9 cellular contexts compared by ENCODE assay signal in genomic region chr7:100489824-100490223, GRCh38. TPM values are rescaled to one million over a fixed set of nuclear protein-coding genes. Genes with fewer than 3 reads are reported as not detected.
A peak's percentile ranks its signal among the peaks of the same experiment; 100 is the strongest.
DNase-seq lines count a peak whose midpoint lies in the region; ATAC-seq, FAIRE-seq and TF ChIP-seq lines count a peak whose summit lies in the region.
"Had no signal": no experiment of that assay in that cellular context is flagged by ENCODE, and none has a peak within 500 bp of the region (broad histone marks: within the 10 kb centered on the region; RNA-seq: fewer than 3 reads in every experiment).

No MANE protein-coding gene starts in this region.

- no peak for TF ChIP-seq EP300 in K562 (IDR thresholded peaks at IDR 0.05; ENCODE audit: low read length)

- no peaks in the 10 kb centered on the region for H3K27me3 ChIP-seq in K562 (ENCODE audit: control insufficient read depth in 2 of 2, insufficient read depth in 2 of 2, low read length in 2 of 2)

- peaks cover 4 to 59% of the 10 kb centered on the region in 2 experiments; a peak in 3 of 5 replicates for H3K4me1 ChIP-seq in K562 (replicated peaks in 1 of 2; ENCODE audit: control insufficient read depth in 2 of 2, insufficient read depth in 2 of 2, low read length in 2 of 2)

- peak; percentile 86 for ATAC-seq in K562
- ATAC-seq in HG02938 (IDR thresholded peaks at IDR 0.05; ENCODE audit: unreplicated experiment) = no peak
- ATAC-seq in HG03354 (IDR thresholded peaks at IDR 0.05; ENCODE audit: poor library complexity, severe bottlenecking, unreplicated experiment) = no peak
- ATAC-seq in HG02642 (IDR thresholded peaks at IDR 0.05; ENCODE audit: poor library complexity, unreplicated experiment) = no peak

- H3K9me1 ChIP-seq in K562 (ENCODE audit: control insufficient read depth, insufficient read depth, low read length) = no peaks in the 10 kb centered on the region

- in situ Hi-C loops in K562 (cut with MboI) = no loop called here

- no peak for TF ChIP-seq RAD21 in K562 (CRISPR knock-in tag; conservative IDR thresholded peaks at IDR 0.05 in 1 of 2, IDR thresholded peaks at IDR 0.05 in 1 of 2)

- H3K4me2 ChIP-seq in K562 (ENCODE audit: insufficient read depth, low read length) = no peak overlapping the region

- H3K36me3 ChIP-seq in K562 (ENCODE audit: control insufficient read depth, insufficient read depth, low read length) = no peaks in the 10 kb centered on the region

- no peak overlapping the region for H3K4me3 ChIP-seq in Jurkat, Clone E6-1 (ENCODE audit: low read length)
- no peak overlapping the region for H3K4me3 ChIP-seq in K562

- H2AFZ ChIP-seq in K562 (ENCODE audit: low read depth, low read length) = no peak overlapping the region

- no peak for TF ChIP-seq CTCF in K562 (IDR thresholded peaks at IDR 0.05 in 2 of 3, conservative IDR thresholded peaks at IDR 0.05 in 1 of 3; ENCODE audit: insufficient read depth in 2 of 3, low read depth in 1 of 3, low read length in 3 of 3)

- H3K79me2 ChIP-seq in K562 (ENCODE audit: control insufficient read depth, insufficient read depth, low read length) = no peaks in the 10 kb centered on the region

- no peaks in the 10 kb centered on the region for H3K9me3 ChIP-seq in K562 (replicated peaks; ENCODE audit: control insufficient read depth, insufficient read depth, low read depth, low read length)

- 16% methylated on average over 8 of the region's 9 CpGs for WGBS in K562 (ENCODE audit: insufficient coverage, low coverage, missing lambda C conversion rate)

- CTCF ChIA-PET in K562 (lab: Yijun Ruan, JAX; ENCODE audit: low intra/inter-chr PET ratio) = no interaction called here

- no peak overlapping the region for H3K27ac ChIP-seq in K562 (ENCODE audit: extremely low read depth, low read depth, low read length)

- TF ChIP-seq POLR2A in K562 (conservative IDR thresholded peaks at IDR 0.05) = no peak

- H4K20me1 ChIP-seq in K562 (replicated peaks; ENCODE audit: control insufficient read depth, insufficient read depth, low read length) = no peaks in the 10 kb centered on the region

- intact Hi-C loops in K562 (cut with micrococcal nuclease) = no loop called here

- POLR2A ChIA-PET in K562 (lab: Yijun Ruan, JAX) = interaction anchor here (0.6 to 1.5 kb wide), 4 partner anchors 15 to 183 kb away, joined by 3 to 4 read pairs (median 3); partner anchors contain the start of gene GNB2

- FAIRE-seq in K562 (lab: Jason Lieb, UNC) = peak; percentile 97

- no peak overlapping the region for H3K9ac ChIP-seq in K562 (ENCODE audit: insufficient read depth in 1 of 2, low read depth in 2 of 2, low read length in 2 of 2)

- no TSS peak for BruUV-seq in K562 (replicated peaks; lab: Mats Ljungman, UMichigan)

- DNase-seq in DMS79 treated with DMSO at 0.1 percent for 48 hours (lab: John Stamatoyannopoulos, UW) = peak; percentile 95
- DNase-seq in Jurkat, Clone E6-1 (ENCODE audit: low read depth, low spot score) = peak; percentile 94
- DNase-seq in NOMO-1 (lab: John Stamatoyannopoulos, UW; ENCODE audit: unreplicated experiment in 2 of 2) = peak; percentile 50 to 66
- peak; percentile 96 to 99 (median 98) for DNase-seq in K562 (ENCODE audit: extremely low read depth in 1 of 4, low spot score in 3 of 4)
- peak; percentile 78 to 86 for DNase-seq in lung microvascular endothelial cell (ENCODE audit: low read depth in 2 of 2)

RNA-seq across cellular contexts. Expression of gene NYAP1, which starts 6.1 kb away (rescaled TPM):
- polyA plus RNA-seq in Jurkat, Clone E6-1 (2012; ENCODE audit: insufficient read depth, insufficient read length) = 0.48 TPM
- total RNA-seq in K562 (2011; cell fraction: chromatin; rRNA removed; ENCODE audit: low replicate concordance) = 0.53 and 1.0 TPM in 2 replicates
- 0.67 and 0.79 TPM in 2 replicates for total RNA-seq in K562 (2011; cell fraction: nucleolus; rRNA removed)
- total RNA-seq in K562 (2011; cell fraction: nucleoplasm; rRNA removed) = 0.23 and 0.59 TPM in 2 replicates
- total RNA-seq in K562 (2014; rRNA removed) (0.32 and 0.98 TPM in 2 replicates), K562 (2014; rRNA removed; fragmentation: Illumina TruSeq; extraction: Trizol) (0.11 and 0.13 TPM in 2 replicates), K562 (2015; rRNA removed; fragmentation: Illumina TruSeq; extraction: Trizol) (0.15 and 0.22 TPM in 2 replicates), K562 (2021) (0.82 and 0.87 TPM in 2 replicates), lung microvascular endothelial cell (2.0 and 6.3 TPM in 2 replicates)
- polyA plus RNA-seq in K562 (2011; rRNA removed) (0.09 and 0.13 TPM in 2 replicates), K562 (2014; fragmentation: Illumina TruSeq; extraction: Trizol) (0.13 and 0.17 TPM in 2 replicates), K562 (2014; fragmentation: Nextera tagmentation; extraction: Ambion mirVana) (not detected), K562 (2014; rRNA removed) (0.88 and 1.0 TPM in 2 replicates)
- 0.15 and 1.4 TPM in 2 replicates for polyA plus RNA-seq in K562 (2011; cell fraction: cytosol; rRNA removed)
- 0.34 and 1.7 TPM in 2 replicates for polyA plus RNA-seq in K562 (2011; cell fraction: nucleus; rRNA removed)
- polyA plus RNA-seq in K562 (2012) = 0.35 and 0.65 TPM in 2 replicates
- polyA minus RNA-seq in K562 (2011; rRNA and poly(A)+ RNA removed) = 0.11 TPM in 1 of 2 replicates, not detected in the other
- not detected in 2 replicates for polyA minus RNA-seq in K562 (2011; cell fraction: cytosol; rRNA and poly(A)+ RNA removed)
- 0.22 and 0.40 TPM in 2 replicates for polyA minus RNA-seq in K562 (2011; cell fraction: nucleus; rRNA and poly(A)+ RNA removed)
- polyA plus RNA-seq: IgD-negative memory B cell had no signal

RNA-seq across cellular contexts. Expression of gene TSC22D4, which starts 10.8 kb away (rescaled TPM):
- polyA plus RNA-seq in Jurkat, Clone E6-1 (2012; ENCODE audit: insufficient read depth, insufficient read length) = 32.2 TPM
- 30.5 and 88.7 TPM in 2 replicates for total RNA-seq in K562 (2011; cell fraction: chromatin; rRNA removed; ENCODE audit: low replicate concordance)
- 56.8 and 60.5 TPM in 2 replicates for total RNA-seq in K562 (2011; cell fraction: nucleolus; rRNA removed)
- 38.6 and 57.1 TPM in 2 replicates for total RNA-seq in K562 (2011; cell fraction: nucleoplasm; rRNA removed)
- total RNA-seq in K562 (2014; rRNA removed) = 77.6 and 102 TPM in 2 replicates
- 10.1 and 13.1 TPM in 2 replicates for total RNA-seq in K562 (2014; rRNA removed; fragmentation: Illumina TruSeq; extraction: Trizol)
- total RNA-seq in K562 (2015; rRNA removed; fragmentation: Illumina TruSeq; extraction: Trizol) = 31.3 and 33.9 TPM in 2 replicates
- 102 and 107 TPM in 2 replicates for total RNA-seq in K562 (2021)
- 14.2 and 18.8 TPM in 2 replicates for polyA plus RNA-seq in K562 (2011; rRNA removed)
- polyA plus RNA-seq in K562 (2011; cell fraction: cytosol; rRNA removed) = 13.0 and 47.0 TPM in 2 replicates
- 22.1 and 53.6 TPM in 2 replicates for polyA plus RNA-seq in K562 (2011; cell fraction: nucleus; rRNA removed)
- polyA plus RNA-seq in K562 (2012) = 64.9 and 107 TPM in 2 replicates
- polyA plus RNA-seq in K562 (2014; fragmentation: Illumina TruSeq; extraction: Trizol) = 28.7 and 51.7 TPM in 2 replicates
- under 1 TPM; 0.37 to 0.92 TPM for polyA plus RNA-seq in K562 (2014; fragmentation: Nextera tagmentation; extraction: Ambion mirVana)
- 57.9 and 61.0 TPM in 2 replicates for polyA plus RNA-seq in K562 (2014; rRNA removed)
- 5.5 and 9.6 TPM in 2 replicates for polyA minus RNA-seq in K562 (2011; rRNA and poly(A)+ RNA removed)
- 24.5 and 26.5 TPM in 2 replicates for polyA minus RNA-seq in K562 (2011; cell fraction: cytosol; rRNA and poly(A)+ RNA removed)
- polyA minus RNA-seq in K562 (2011; cell fraction: nucleus; rRNA and poly(A)+ RNA removed) = 10.0 and 13.5 TPM in 2 replicates
- 21.6 and 25.8 TPM in 2 replicates for total RNA-seq in lung microvascular endothelial cell

RNA-seq across cellular contexts. Expression of gene SPACDR, which starts 25.8 kb away (rescaled TPM):
- not detected for polyA plus RNA-seq in Jurkat, Clone E6-1 (2012; ENCODE audit: insufficient read depth, insufficient read length)
- total RNA-seq in K562 (2011; cell fraction: chromatin; rRNA removed; ENCODE audit: low replicate concordance) = 3.4 and 9.9 TPM in 2 replicates
- 1.8 and 4.7 TPM in 2 replicates for total RNA-seq in K562 (2011; cell fraction: nucleolus; rRNA removed)
- 2.4 and 3.8 TPM in 2 replicates for total RNA-seq in K562 (2011; cell fraction: nucleoplasm; rRNA removed)
- total RNA-seq in K562 (2014; rRNA removed) = 0.14 and 0.29 TPM in 2 replicates
- total RNA-seq in K562 (2014; rRNA removed; fragmentation: Illumina TruSeq; extraction: Trizol) = not detected in 2 replicates
- total RNA-seq in K562 (2015; rRNA removed; fragmentation: Illumina TruSeq; extraction: Trizol) = 0.29 and 0.41 TPM in 2 replicates
- 0.55 and 1.2 TPM in 2 replicates for total RNA-seq in K562 (2021)
- polyA plus RNA-seq in K562 (2011; rRNA removed) = 0.18 and 0.20 TPM in 2 replicates
- polyA plus RNA-seq in K562 (2011; cell fraction: cytosol; rRNA removed) = 0.40 and 0.56 TPM in 2 replicates
- polyA plus RNA-seq in K562 (2011; cell fraction: nucleus; rRNA removed) = 1.0 and 2.9 TPM in 2 replicates
- polyA plus RNA-seq in K562 (2012) = 0.47 and 2.1 TPM in 2 replicates
- 0.13 and 0.24 TPM in 2 replicates for polyA plus RNA-seq in K562 (2014; fragmentation: Illumina TruSeq; extraction: Trizol)
- under 1 TPM; 0.07 to 0.11 TPM for polyA plus RNA-seq in K562 (2014; fragmentation: Nextera tagmentation; extraction: Ambion mirVana)
- 0.12 and 0.15 TPM in 2 replicates for polyA plus RNA-seq in K562 (2014; rRNA removed)
- polyA minus RNA-seq in K562 (2011; rRNA and poly(A)+ RNA removed) = not detected in 2 replicates
- polyA minus RNA-seq in K562 (2011; cell fraction: cytosol; rRNA and poly(A)+ RNA removed) = not detected in 2 replicates
- not detected in 2 replicates for polyA minus RNA-seq in K562 (2011; cell fraction: nucleus; rRNA and poly(A)+ RNA removed)
- 0.40 and 0.44 TPM in 2 replicates for total RNA-seq in lung microvascular endothelial cell

RNA-seq across cellular contexts. Expression of gene AGFG2, which starts 49.2 kb away (rescaled TPM):
- 13.4 TPM for polyA plus RNA-seq in Jurkat, Clone E6-1 (2012; ENCODE audit: insufficient read depth, insufficient read length)
- 25.6 and 42.2 TPM in 2 replicates for total RNA-seq in K562 (2011; cell fraction: chromatin; rRNA removed; ENCODE audit: low replicate concordance)
- 22.7 and 25.7 TPM in 2 replicates for total RNA-seq in K562 (2011; cell fraction: nucleolus; rRNA removed)
- total RNA-seq in K562 (2011; cell fraction: nucleoplasm; rRNA removed) = 28.4 and 39.7 TPM in 2 replicates
- total RNA-seq in K562 (2014; rRNA removed) = 11.7 and 20.2 TPM in 2 replicates
- total RNA-seq in K562 (2014; rRNA removed; fragmentation: Illumina TruSeq; extraction: Trizol) = 3.6 and 4.3 TPM in 2 replicates
- total RNA-seq in K562 (2015; rRNA removed; fragmentation: Illumina TruSeq; extraction: Trizol) = 7.8 and 9.3 TPM in 2 replicates
- total RNA-seq in K562 (2021) = 23.1 and 23.4 TPM in 2 replicates
- polyA plus RNA-seq in K562 (2011; rRNA removed) = 4.6 and 5.2 TPM in 2 replicates
- polyA plus RNA-seq in K562 (2011; cell fraction: cytosol; rRNA removed) = 3.8 and 25.5 TPM in 2 replicates
- 12.0 and 33.1 TPM in 2 replicates for polyA plus RNA-seq in K562 (2011; cell fraction: nucleus; rRNA removed)
- polyA plus RNA-seq in K562 (2012) = 9.7 and 18.9 TPM in 2 replicates
- polyA plus RNA-seq in K562 (2014; fragmentation: Illumina TruSeq; extraction: Trizol) = 6.5 and 9.6 TPM in 2 replicates
- polyA plus RNA-seq in K562 (2014; fragmentation: Nextera tagmentation; extraction: Ambion mirVana) = under 1 TPM; 0.31 to 0.32 TPM
- polyA plus RNA-seq in K562 (2014; rRNA removed) = 10.0 and 16.8 TPM in 2 replicates
- polyA minus RNA-seq in K562 (2011; rRNA and poly(A)+ RNA removed) = 3.7 and 4.3 TPM in 2 replicates
- polyA minus RNA-seq in K562 (2011; cell fraction: cytosol; rRNA and poly(A)+ RNA removed) = 3.9 and 8.0 TPM in 2 replicates
- 10.2 and 12.1 TPM in 2 replicates for polyA minus RNA-seq in K562 (2011; cell fraction: nucleus; rRNA and poly(A)+ RNA removed)
- 25.5 and 74.2 TPM in 2 replicates for total RNA-seq in lung microvascular endothelial cell

RNA-seq across cellular contexts. Expression of gene PPP1R35, which starts 53.5 kb away (rescaled TPM):
- 88.7 TPM for polyA plus RNA-seq in Jurkat, Clone E6-1 (2012; ENCODE audit: insufficient read depth, insufficient read length)
- 18.9 and 64.5 TPM in 2 replicates for total RNA-seq in K562 (2011; cell fraction: chromatin; rRNA removed; ENCODE audit: low replicate concordance)
- 109 and 128 TPM in 2 replicates for total RNA-seq in K562 (2011; cell fraction: nucleolus; rRNA removed)
- total RNA-seq in K562 (2011; cell fraction: nucleoplasm; rRNA removed) = 45.6 and 53.0 TPM in 2 replicates
- total RNA-seq in K562 (2014; rRNA removed) = 127 and 152 TPM in 2 replicates
- 18.9 and 25.9 TPM in 2 replicates for total RNA-seq in K562 (2014; rRNA removed; fragmentation: Illumina TruSeq; extraction: Trizol)
- 44.9 and 47.9 TPM in 2 replicates for total RNA-seq in K562 (2015; rRNA removed; fragmentation: Illumina TruSeq; extraction: Trizol)
- total RNA-seq in K562 (2021) = 124 and 135 TPM in 2 replicates
- polyA plus RNA-seq in K562 (2011; rRNA removed) = 28.2 and 31.7 TPM in 2 replicates
- 38.6 and 141 TPM in 2 replicates for polyA plus RNA-seq in K562 (2011; cell fraction: cytosol; rRNA removed)
- polyA plus RNA-seq in K562 (2011; cell fraction: nucleus; rRNA removed) = 136 and 297 TPM in 2 replicates
- polyA plus RNA-seq in K562 (2012) = 70.7 and 78.6 TPM in 2 replicates
- 19.4 and 33.7 TPM in 2 replicates for polyA plus RNA-seq in K562 (2014; fragmentation: Illumina TruSeq; extraction: Trizol)
- polyA plus RNA-seq in K562 (2014; fragmentation: Nextera tagmentation; extraction: Ambion mirVana) = 1 to 10 TPM; 2.9 to 5.9 TPM
- 153 and 185 TPM in 2 replicates for polyA plus RNA-seq in K562 (2014; rRNA removed)
- polyA minus RNA-seq in K562 (2011; rRNA and poly(A)+ RNA removed) = 2.2 and 5.8 TPM in 2 replicates
- 13.8 and 18.6 TPM in 2 replicates for polyA minus RNA-seq in K562 (2011; cell fraction: cytosol; rRNA and poly(A)+ RNA removed)
- polyA minus RNA-seq in K562 (2011; cell fraction: nucleus; rRNA and poly(A)+ RNA removed) = 16.7 and 26.0 TPM in 2 replicates
- total RNA-seq in lung microvascular endothelial cell = 8.1 and 11.3 TPM in 2 replicates
